15 cellular contexts compared by ENCODE assay signal in genomic region chr5:38465045-38465444, GRCh38.
DNase-seq lines count a peak whose midpoint lies in the region; ATAC-seq and TF ChIP-seq lines count a peak whose summit lies in the region.
"Had no signal": no experiment of that assay in that cellular context is flagged by ENCODE, and none has a peak within 500 bp of the region (broad histone marks: within the 10 kb centered on the region; RNA-seq: fewer than 3 reads in every experiment).

No MANE protein-coding gene starts in this region.

- DNase-seq in AG09319 (ENCODE audit: extremely low read depth, low read depth) (peak; percentile 54), IMR-90 (peak; percentile 44), SJSA1 (ENCODE audit: low read depth in 1 of 2, low spot score in 2 of 2) (no peak), kidney tubule cell (ENCODE audit: low spot score) (no peak), natural killer cell (no peak)
- no peak for DNase-seq in activated T-cell treated with anti-CD3 and anti-CD28 coated beads, Interleukin-2, amount 50 U/mL, for 4 hours
- DNase-seq: activated naive CD8-positive, alpha-beta T cell treated with anti-CD3 and anti-CD28 coated beads, Interleukin-2, amount 50 U/mL, for 24 hours; DND-41; NCI-H1930; stimulated activated CD4-positive, alpha-beta T cell treated with anti-CD3 and anti-CD28 coated beads, Interleukin-4, amount 100 ng/mL, for 1 hour had no signal

- peaks cover 0 to 8% of the 10 kb centered on the region in 2 experiments; a peak in 1 of 4 replicates for H3K79me1 ChIP-seq in IMR-90 (ENCODE audit: low read depth in 1 of 2, low read length in 2 of 2)

- peak overlapping the region; percentile 89; the same call in 1 of the 2 replicates for H2BK120ac ChIP-seq in IMR-90 (ENCODE audit: low read depth, low read length)

- H3K27me3 Mint-ChIP-seq in activated T-cell treated with anti-CD3 and anti-CD28 coated beads, Interleukin-2, amount 50 U/mL, for 4 hours (ENCODE audit: low read depth), result peaks cover 33% of the 10 kb centered on the region
- peaks cover 27 to 41% of the 10 kb centered on the region in 2 donors for H3K27me3 Mint-ChIP-seq in natural killer cell (ENCODE audit: low read depth in 2 of 2)

- H3K27ac ChIP-seq in IMR-90 (ENCODE audit: insufficient read depth, low read length), result no peak overlapping the region
- peak overlapping the region; percentile 52 for H3K27ac ChIP-seq in SJSA1
- peak overlapping the region; percentile 25 for H3K27ac ChIP-seq in muscle layer of colon (ENCODE audit: low read depth, low read length)
- H3K27ac ChIP-seq: BLaER1 treated with 17β-estradiol and CSF1 and Interleukin-3, amounts not matched to agents 10 nM and 100 nM had no signal

- peak overlapping the region; percentile 75 for H3K4ac ChIP-seq in IMR-90 (ENCODE audit: low read depth, low read length)

- no peak overlapping the region for H3K4me3 Mint-ChIP-seq in activated T-cell treated with anti-CD3 and anti-CD28 coated beads, Interleukin-2, amount 50 U/mL, for 4 hours
- H3K4me3 Mint-ChIP-seq in natural killer cell, result no peak overlapping the region
- H3K4me3 Mint-ChIP-seq: activated naive CD8-positive, alpha-beta T cell treated with anti-CD3 and anti-CD28 coated beads, Interleukin-2, amount 50 U/mL, for 24 hours; IgD-negative memory B cell; stimulated activated effector memory CD8-positive, alpha-beta T cell treated with anti-CD3 and anti-CD28 coated beads, Interleukin-12 subunit alpha, Interleukin-12 subunit beta, amount 100 ng/mL, for 72 hours had no signal

- H3K36me3 ChIP-seq in IMR-90 (ENCODE audit: control insufficient read depth, insufficient read depth, low read length) (no peaks in the 10 kb centered on the region), SJSA1 (no peaks in the 10 kb centered on the region), muscle layer of colon (ENCODE audit: insufficient read depth, low read length) (no peaks in the 10 kb centered on the region)
- H3K36me3 ChIP-seq: BLaER1 treated with 17β-estradiol and CSF1 and Interleukin-3, amounts not matched to agents 10 nM and 100 nM had no signal

- H4K8ac ChIP-seq in IMR-90 (ENCODE audit: low read depth in 2 of 2, low read length in 2 of 2), result peak overlapping the region in 1 of 2 experiments; percentile 27; a peak in 1 of 4 replicates

- no TSS peak for BruUV-seq in IMR-90 (replicated peaks; lab: Mats Ljungman, UMichigan)

- no peak for ATAC-seq in IMR-90 (ENCODE audit: low read depth)
- no peak for ATAC-seq in HG02588 (IDR thresholded peaks at IDR 0.05; ENCODE audit: unreplicated experiment)
- ATAC-seq in activated T-cell treated with anti-CD3 and anti-CD28 coated beads, Interleukin-2, amount 50 U/mL, for 4 hours, result no peak
- ATAC-seq in natural killer cell, result no peak
- ATAC-seq: activated naive CD8-positive, alpha-beta T cell treated with anti-CD3 and anti-CD28 coated beads, Interleukin-2, amount 50 U/mL, for 24 hours; stimulated activated effector memory CD8-positive, alpha-beta T cell treated with anti-CD3 and anti-CD28 coated beads, Interleukin-12 subunit alpha, Interleukin-12 subunit beta, amount 100 ng/mL, for 72 hours had no signal

- H3K9me3 ChIP-seq in IMR-90 (ENCODE audit: control insufficient read depth, insufficient read depth, low read length) (no peaks in the 10 kb centered on the region), SJSA1 (replicated peaks) (no peaks in the 10 kb centered on the region), muscle layer of colon (ENCODE audit: low read length) (no peaks in the 10 kb centered on the region)

- peak overlapping the region; percentile 21; the same call in 1 of the 2 replicates for H3K23ac ChIP-seq in IMR-90 (ENCODE audit: low read depth, low read length)

- peak overlapping the region; percentile 37 for H3K14ac ChIP-seq in IMR-90 (replicated peaks; ENCODE audit: low read depth, low read length)

- H3K56ac ChIP-seq in IMR-90 (ENCODE audit: extremely low read depth, insufficient read depth, low read length), result no peak overlapping the region

- H4K91ac ChIP-seq in IMR-90 (ENCODE audit: insufficient read depth, low read depth, low read length), result no peak overlapping the region

- TF ChIP-seq CTCF in AG09319 (IDR thresholded peaks at IDR 0.05; ENCODE audit: low read depth, low read length) (no peak), IMR-90 (conservative IDR thresholded peaks at IDR 0.05; ENCODE audit: low read depth, low read length) (no peak), natural killer cell (IDR thresholded peaks at IDR 0.05) (no peak)

- H3K9ac ChIP-seq in IMR-90 (ENCODE audit: low read depth, low read length), result no peak overlapping the region
- H3K9ac ChIP-seq in muscle layer of colon (ENCODE audit: low read length), result no peak overlapping the region
- H3K9ac ChIP-seq: BLaER1 treated with 17β-estradiol and CSF1 and Interleukin-3, amounts not matched to agents 10 nM and 100 nM had no signal

- no peak for TF ChIP-seq RAD21 in IMR-90 (IDR thresholded peaks at IDR 0.05; ENCODE audit: low read length)

- H2AFZ ChIP-seq in IMR-90 (replicated peaks; ENCODE audit: low read length, poor library complexity), result no peak overlapping the region

- peak overlapping the region; percentile 93 for H2BK15ac ChIP-seq in IMR-90 (ENCODE audit: low read depth, low read length)

- peaks cover 49% of the 10 kb centered on the region for H3K4me1 ChIP-seq in IMR-90 (ENCODE audit: control insufficient read depth, insufficient read depth, low read length)
- peaks cover 60% of the 10 kb centered on the region for H3K4me1 ChIP-seq in SJSA1 (replicated peaks)
- peaks cover 60% of the 10 kb centered on the region for H3K4me1 ChIP-seq in muscle layer of colon (ENCODE audit: insufficient read depth, low read length)

- H3K18ac ChIP-seq in IMR-90 (ENCODE audit: low read depth, low read length), result no peak overlapping the region

- in situ Hi-C loops in IMR-90 (cut with MboI; ENCODE audit: low sequenced_read_pairs), result no loop called here

- no peaks in the 10 kb centered on the region for H3K27me3 ChIP-seq in IMR-90 (ENCODE audit: control insufficient read depth, insufficient read depth, low read length)
- H3K27me3 ChIP-seq in SJSA1 (replicated peaks), result no peaks in the 10 kb centered on the region
- no peaks in the 10 kb centered on the region for H3K27me3 ChIP-seq in muscle layer of colon (ENCODE audit: control insufficient read depth in 1 of 2, insufficient read depth in 2 of 2, low read length in 2 of 2)

- H3K4me3 ChIP-seq in IMR-90 (ENCODE audit: insufficient read depth, low read depth, low read length) (no peak overlapping the region), SJSA1 (no peak overlapping the region), muscle layer of colon (ENCODE audit: low read depth in 1 of 2, low read length in 2 of 2) (no peak overlapping the region)
- H3K4me3 ChIP-seq: BLaER1 treated with 17β-estradiol and CSF1 and Interleukin-3, amounts not matched to agents 10 nM and 100 nM had no signal

- TF ChIP-seq POLR2A in IMR-90 (IDR thresholded peaks at IDR 0.05; ENCODE audit: low read depth, low read length), result no peak

- peaks cover 42% of the 10 kb centered on the region for H3K9me1 ChIP-seq in IMR-90 (ENCODE audit: insufficient read depth, low read length)

- no peaks in the 10 kb centered on the region for H3K36me3 Mint-ChIP-seq in activated T-cell treated with anti-CD3 and anti-CD28 coated beads, Interleukin-2, amount 50 U/mL, for 4 hours (ENCODE audit: insufficient read depth)
- no peaks in the 10 kb centered on the region for H3K36me3 Mint-ChIP-seq in natural killer cell
- H3K36me3 Mint-ChIP-seq: IgD-negative memory B cell; stimulated activated effector memory CD8-positive, alpha-beta T cell treated with anti-CD3 and anti-CD28 coated beads, Interleukin-12 subunit alpha, Interleukin-12 subunit beta, amount 100 ng/mL, for 72 hours had no signal

- no peaks in the 10 kb centered on the region for H3K4me1 Mint-ChIP-seq in activated T-cell treated with anti-CD3 and anti-CD28 coated beads, Interleukin-2, amount 50 U/mL, for 4 hours (ENCODE audit: low read depth)
- H3K4me1 Mint-ChIP-seq in natural killer cell, result peaks cover 6 to 7% of the 10 kb centered on the region in 2 donors
- H3K4me1 Mint-ChIP-seq: activated naive CD8-positive, alpha-beta T cell treated with anti-CD3 and anti-CD28 coated beads, Interleukin-2, amount 50 U/mL, for 24 hours; IgD-negative memory B cell had no signal

- H2BK20ac ChIP-seq in IMR-90 (ENCODE audit: low read depth, low read length), result peak overlapping the region; percentile 69

- POLR2A ChIA-PET in IMR-90 (lab: Charles Lee; ENCODE audit: unreplicated experiment), result no interaction called here

- no peak overlapping the region for H4K5ac ChIP-seq in IMR-90 (ENCODE audit: low read depth, low read length)

- dilution Hi-C loops in IMR-90 (cut with HindIII; ENCODE audit: low sequenced_read_pairs, unreplicated experiment), result no loop called here

- peaks cover 5% of the 10 kb centered on the region for H4K20me1 ChIP-seq in IMR-90 (ENCODE audit: insufficient read depth, low read length)

- no peak overlapping the region for H2AK9ac ChIP-seq in IMR-90 (replicated peaks; ENCODE audit: low read depth, low read length, poor library complexity)

- WGBS in IMR-90 (ENCODE audit: extremely low coverage in 2 of 2, insufficient read length in 1 of 2), 2 experiments, result no CpG with 5 or more reads among the region's 2 CpGs

- H3K4me2 ChIP-seq in IMR-90 (ENCODE audit: low read depth, low read length), result no peak overlapping the region
- H3K4me2 ChIP-seq: BLaER1 treated with 17β-estradiol and CSF1 and Interleukin-3, amounts not matched to agents 10 nM and 100 nM had no signal

- CTCF ChIA-PET in IMR-90 (lab: Yijun Ruan, JAX), result interaction anchor here (0.9 to 2.6 kb wide), 2 partner anchors 12 to 23 kb away, joined by 3 to 14 read pairs; no protein-coding TSS in a partner anchor

- intact Hi-C loops in IMR-90 (cut with micrococcal nuclease), result loop anchor here (5.0 kb wide), 1 partner anchor 87 kb away; no protein-coding TSS in a partner anchor
- intact Hi-C loops in natural killer cell (cut with micrococcal nuclease), result no loop called here

- no peak overlapping the region for H2BK5ac ChIP-seq in IMR-90 (ENCODE audit: low read depth, low read length, poor library complexity, severe bottlenecking)

- H3K27ac Mint-ChIP-seq in natural killer cell, result no peak overlapping the region
- H3K27ac Mint-ChIP-seq: activated naive CD8-positive, alpha-beta T cell treated with anti-CD3 and anti-CD28 coated beads, Interleukin-2, amount 50 U/mL, for 24 hours; IgD-negative memory B cell; stimulated activated effector memory CD8-positive, alpha-beta T cell treated with anti-CD3 and anti-CD28 coated beads, Interleukin-12 subunit alpha, Interleukin-12 subunit beta, amount 100 ng/mL, for 72 hours had no signal

- no peaks in the 10 kb centered on the region for H3K9me3 Mint-ChIP-seq in activated T-cell treated with anti-CD3 and anti-CD28 coated beads, Interleukin-2, amount 50 U/mL, for 4 hours
- H3K9me3 Mint-ChIP-seq in natural killer cell, result no peaks in the 10 kb centered on the region
- H3K9me3 Mint-ChIP-seq: activated naive CD8-positive, alpha-beta T cell treated with anti-CD3 and anti-CD28 coated beads, Interleukin-2, amount 50 U/mL, for 24 hours; stimulated activated effector memory CD8-positive, alpha-beta T cell treated with anti-CD3 and anti-CD28 coated beads, Interleukin-12 subunit alpha, Interleukin-12 subunit beta, amount 100 ng/mL, for 72 hours had no signal

- H2AK5ac ChIP-seq in IMR-90 (ENCODE audit: low read depth, low read length), result peak overlapping the region; percentile 79; the same call in 1 of the 2 replicates

TF ChIP-seq in IMR-90, 13 proteins besides CTCF, POLR2A, EP300 and RAD21 (continues in another document):
- TF ChIP-seq MAZ (IDR thresholded peaks at IDR 0.05; ENCODE audit: borderline replicate concordance, low read depth, low read length), result peak; percentile 52; the same call in 1 of the 2 replicates

Comparison
In these comparisons a context has a peak if more than half of its experiments do, and no peak if none do; other contexts are left out.
1. DNase-seq: peak in AG09319 (single experiment) and IMR-90 (single experiment); none in SJSA1 (0 of 2), kidney tubule cell (single experiment), activated T-cell treated with anti-CD3 and anti-CD28 coated beads, Interleukin-2, amount 50 U/mL, for 4 hours (single experiment) and natural killer cell (single experiment).